7 cellular contexts compared by ENCODE assay signal in genomic region chr9:136712690-136713554, GRCh38. TPM values are rescaled to one million over a fixed set of nuclear protein-coding genes. Genes with fewer than 3 reads are reported as not detected.
DNase-seq lines count a peak whose midpoint lies in the region; ATAC-seq and TF ChIP-seq lines count a peak whose summit lies in the region.

No MANE protein-coding gene starts in this region.

- no peak for ATAC-seq in lung (ENCODE audit: insufficient read depth, low FRiP score)
- no peak for ATAC-seq in activated CD4-positive, CD25-positive, alpha-beta regulatory T cell treated with anti-CD3 and anti-CD28 coated beads, Interleukin-2, amount 50 U/mL, for 24 hours

- DNase-seq in NB4 (ENCODE audit: low read depth) (no peak), caudate nucleus (lab: John Stamatoyannopoulos, UW) (no peak), lung (ENCODE audit: low spot score) (no peak), tibial artery (no peak), anterior cingulate cortex (lab: John Stamatoyannopoulos, UW) (no peak), medulla oblongata (ENCODE audit: extremely low spot score) (no peak)

- intact Hi-C loops in tibial artery (cut with DNase I; ENCODE audit: low total_unique reads) = no loop called here

- H3K4me3 ChIP-seq in NB4 (ENCODE audit: low read depth, low read length) (peak overlapping the region; percentile 51), lung (peak overlapping the region; percentile 16), tibial artery (peak overlapping the region; percentile 25 to 42)

- no peak for TF ChIP-seq POLR2A in NB4 (IDR thresholded peaks at IDR 0.05; ENCODE audit: extremely low read depth, insufficient read length)

- no peaks in the 10 kb centered on the region for H3K36me3 ChIP-seq in lung (ENCODE audit: control insufficient read depth in 2 of 2, insufficient read depth in 2 of 2, low read length in 2 of 2)
- H3K36me3 ChIP-seq in tibial artery = no peaks in the 10 kb centered on the region

- H3K4me1 ChIP-seq in lung (ENCODE audit: control insufficient read depth in 2 of 2, insufficient read depth in 2 of 2, low read length in 2 of 2) = peaks cover 0 to 13% of the 10 kb centered on the region in 2 donors
- peaks cover 0 to 23% (median 13%) of the 10 kb centered on the region in 4 donors for H3K4me1 ChIP-seq in tibial artery

- 3 to 8% methylated on average over 52 to 57 of the region's 57 CpGs for WGBS in lung, 2 donors

- no peaks in the 10 kb centered on the region for H3K9me3 ChIP-seq in lung (ENCODE audit: control insufficient read depth in 2 of 2, insufficient read depth in 1 of 2, low read length in 1 of 2)
- no peaks in the 10 kb centered on the region for H3K9me3 ChIP-seq in tibial artery

- TF ChIP-seq CTCF in NB4 (IDR thresholded peaks at IDR 0.05; ENCODE audit: low read depth, low read length) (no peak), lung (IDR thresholded peaks at IDR 0.05; ENCODE audit: control extremely low read depth, extremely low read depth) (no peak), tibial artery (IDR thresholded peaks at IDR 0.05) (no peak)

- no peaks in the 10 kb centered on the region for H3K27me3 ChIP-seq in lung (ENCODE audit: control insufficient read depth, insufficient read depth)
- peaks cover 4 to 64% of the 10 kb centered on the region in 2 donors for H3K27me3 ChIP-seq in tibial artery

- peak overlapping the region; percentile 18 for H3K27ac ChIP-seq in caudate nucleus (ENCODE audit: low read depth, low read length)
- peak overlapping the region; percentile 51 to 55 for H3K27ac ChIP-seq in lung (ENCODE audit: low read depth in 1 of 2, low read length in 1 of 2)
- H3K27ac ChIP-seq in tibial artery = no peak overlapping the region

RNA-seq across cellular contexts. Expression of gene DIPK1B, which starts 0.6 kb away (rescaled TPM):
- 10 to 100 TPM; 14.5 to 26.7 TPM for total RNA-seq in lung
- 10 to 100 TPM; 12.5 to 13.3 TPM for polyA plus RNA-seq in lung

RNA-seq across cellular contexts. Expression of gene AGPAT2, which starts 25.7 kb away (rescaled TPM):
- total RNA-seq in lung = 100 to 1,000 TPM in 1 of 2 donors, 10 to 100 TPM in 1; 81.7 to 184 TPM
- polyA plus RNA-seq in lung = 100 to 1,000 TPM; 169 to 277 TPM

RNA-seq across cellular contexts. Expression of gene LCN10, which starts 29.8 kb away (rescaled TPM):
- total RNA-seq in lung = 1 to 10 TPM in 1 of 2 donors, not detected in 1; 4.7 TPM
- polyA plus RNA-seq in lung = 1 to 10 TPM in 1 of 2 donors, under 1 TPM in 1; 0.72 to 6.4 TPM

RNA-seq across cellular contexts. Expression of gene LCN6, which starts 35.4 kb away (rescaled TPM):
- 1 to 10 TPM in 1 of 2 donors, not detected in 1; 8.6 TPM for total RNA-seq in lung
- polyA plus RNA-seq in lung = 10 to 100 TPM in 1 of 2 donors, 1 to 10 TPM in 1; 1.4 to 12.3 TPM

RNA-seq across cellular contexts. Expression of gene LCN8, which starts 45.1 kb away (rescaled TPM):
- total RNA-seq in lung = under 1 TPM in 1 of 2 donors, not detected in 1; 0.11 TPM
- not detected for polyA plus RNA-seq in lung

Comparison
In these comparisons a context has a peak if more than half of its experiments do, and no peak if none do; other contexts are left out.
1. H3K27ac ChIP-seq: peak in caudate nucleus (single experiment) and lung (2 of 2); none in tibial artery (0 of 2).
2. Peak in every context shown above with its lines, with median percentiles within 50 percentile points of each other: H3K4me3 ChIP-seq.